Comparison of ENCODE assay signal across 15 cellular contexts in genomic region chr13:97205971-97206370, GRCh38. TPM values are rescaled to one million over a fixed set of nuclear protein-coding genes. Genes with fewer than 3 reads are reported as not detected.
DNase-seq lines count a peak whose midpoint lies in the region; ATAC-seq, FAIRE-seq and TF ChIP-seq lines count a peak whose summit lies in the region.
"Had no signal": no experiment of that assay in that cellular context is flagged by ENCODE, and none has a peak within 500 bp of the region (broad histone marks: within the 10 kb centered on the region; RNA-seq: fewer than 3 reads in every experiment).

No MANE protein-coding gene starts in this region.

- TF ChIP-seq CTCF in HFFc6 (IDR thresholded peaks at IDR 0.05) (no peak), fibroblast of mammary gland (conservative IDR thresholded peaks at IDR 0.05; ENCODE audit: control insufficient read depth, insufficient read depth, low read depth, low read length) (no peak)

- no peaks in the 10 kb centered on the region for H3K27me3 ChIP-seq in small intestine (ENCODE audit: control insufficient read depth in 2 of 2, insufficient read depth in 2 of 2, low read length in 2 of 2)
- H3K27me3 ChIP-seq: right lobe of liver had no signal

- H3K9me3 Mint-ChIP-seq in HFFc6: no peaks in the 10 kb centered on the region
- H3K9me3 Mint-ChIP-seq: CD8-positive, alpha-beta T cell had no signal

- H3K36me3 ChIP-seq in small intestine (ENCODE audit: control insufficient read depth in 2 of 2, insufficient read depth in 2 of 2, low read length in 2 of 2): no peaks in the 10 kb centered on the region
- H3K36me3 ChIP-seq: right lobe of liver had no signal

- no peaks in the 10 kb centered on the region for H3K36me3 Mint-ChIP-seq in HFFc6 (ENCODE audit: low read depth)
- H3K36me3 Mint-ChIP-seq: CD8-positive, alpha-beta T cell had no signal

- no peaks in the 10 kb centered on the region for H3K4me1 ChIP-seq in small intestine (ENCODE audit: control insufficient read depth in 2 of 2, insufficient read depth in 1 of 2, low read depth in 1 of 2, low read length in 1 of 2)
- H3K4me1 ChIP-seq: right lobe of liver had no signal

- no peak for FAIRE-seq in small intestine (lab: Jason Lieb, UNC)

- H3K27ac Mint-ChIP-seq in HFFc6: peak overlapping the region; percentile 63
- H3K27ac Mint-ChIP-seq: CD8-positive, alpha-beta T cell; naive thymus-derived CD4-positive, alpha-beta T cell had no signal

- H3K27ac ChIP-seq in small intestine (ENCODE audit: low read depth in 1 of 2, low read length in 1 of 2): peak overlapping the region in 1 of 2 donors; percentile 20
- H3K27ac ChIP-seq: right lobe of liver had no signal

- DNase-seq in HFFc6 (peak; percentile 61), RPMI7951 (ENCODE audit: low read depth) (peak; percentile 36), fibroblast of mammary gland (ENCODE audit: low read depth) (peak; percentile 12), small intestine (peak; percentile 38), D341Med (ENCODE audit: low spot score) (no peak), left colon (no peak)
- DNase-seq: anterior cingulate cortex; CD8-positive, alpha-beta T cell; glutamatergic neuron; left cardiac atrium; naive thymus-derived CD4-positive, alpha-beta T cell; NCI-H187 treated with DMSO at 0.1 percent for 48 hours; NCI-H526 treated with DMSO at 0.1 percent for 48 hours; right lobe of liver had no signal

- WGBS in small intestine, 3 donors: 19 to 20% (median 19%) methylated on average over 3 of the region's 3 CpGs

- H3K4me3 Mint-ChIP-seq in HFFc6: peak overlapping the region; percentile 29; the same call in 1 of the 2 replicates
- H3K4me3 Mint-ChIP-seq: CD8-positive, alpha-beta T cell; naive thymus-derived CD4-positive, alpha-beta T cell had no signal

- intact Hi-C loops in left colon (cut with DNase I, micrococcal nuclease): no loop called here

- H3K4me3 ChIP-seq in fibroblast of mammary gland (ENCODE audit: control insufficient read depth, low read depth, low read length) (no peak overlapping the region), small intestine (ENCODE audit: low read depth in 1 of 2, low read length in 2 of 2) (no peak overlapping the region)
- H3K4me3 ChIP-seq: right lobe of liver had no signal

- peaks cover 14% of the 10 kb centered on the region for H3K4me1 Mint-ChIP-seq in HFFc6 (ENCODE audit: low read depth)

- ATAC-seq in left colon: no peak
- no peak for ATAC-seq in GM19467 (IDR thresholded peaks at IDR 0.05; ENCODE audit: unreplicated experiment)
- ATAC-seq: CD8-positive, alpha-beta T cell; naive thymus-derived CD4-positive, alpha-beta T cell had no signal

- H3K9me3 ChIP-seq in small intestine (ENCODE audit: control insufficient read depth, low read depth): no peaks in the 10 kb centered on the region
- H3K9me3 ChIP-seq: right lobe of liver had no signal

- peaks cover 4% of the 10 kb centered on the region; the same call in 1 of the 2 replicates for H3K27me3 Mint-ChIP-seq in HFFc6 (ENCODE audit: insufficient read depth)

RNA-seq across cellular contexts. Expression of gene MBNL2, which starts 16.2 kb away (rescaled TPM):
- total RNA-seq in HFFc6 (2021; fragmentation: NEBNext Ultra II Directional; extraction: Animal tissue kit (Norgen Biotek cat#: 25700)): 100 to 1,000 TPM in 3 of 6 experiments, 10 to 100 TPM in 3; 78.5 to 138 (median 99.8) TPM
- 40.8 and 49.4 TPM in 2 replicates for total RNA-seq in RPMI7951 (2014; rRNA removed; shearing (Covaris generic))
- polyA plus RNA-seq in small intestine: 10 to 100 TPM; 12.1 to 13.6 (median 12.7) TPM
- 10 to 100 TPM; 31.4 to 50.1 TPM for total RNA-seq in left colon

Comparison
In these comparisons a context has a peak if more than half of its experiments do, and no peak if none do; other contexts are left out.
1. DNase-seq: peak in HFFc6 (single experiment), RPMI7951 (single experiment), fibroblast of mammary gland (single experiment) and small intestine (single experiment); none in D341Med (single experiment) and left colon (0 of 2).